In the genomic region with DNA sequence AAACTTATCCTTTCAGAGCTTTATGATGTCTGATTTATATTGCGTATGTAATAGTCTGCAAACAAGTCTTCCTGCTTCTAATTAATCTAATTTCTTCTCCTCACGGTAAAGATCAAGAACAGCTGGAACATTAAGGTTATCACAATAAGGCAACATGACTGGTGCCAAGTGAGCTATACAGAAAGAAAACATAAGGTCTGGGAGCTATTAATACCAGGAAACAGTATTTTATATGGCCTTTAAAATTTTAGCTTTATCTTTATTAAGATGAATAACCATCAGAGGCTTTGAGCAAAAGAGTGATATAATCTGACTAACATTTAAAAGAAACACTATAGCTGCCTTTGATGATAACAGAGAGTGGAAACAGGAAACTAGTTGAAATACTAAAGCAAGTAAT, we compare ENCODE assay signal across 32 cellular contexts. TPM values are rescaled to one million over a fixed set of nuclear protein-coding genes. Genes with fewer than 3 reads are reported as not detected.
"Had no signal": no experiment of that assay in that cellular context is flagged by ENCODE, and none has a peak within 500 bp of the region (broad histone marks: within the 10 kb centered on the region; RNA-seq: fewer than 3 reads in every experiment).

No MANE protein-coding gene starts in this region.

- H3K9me3 ChIP-seq: adrenal gland, body of pancreas, breast epithelium, Peyer's patch, SJSA1 had no signal

- H3K4me3 ChIP-seq: adrenal gland, body of pancreas, breast epithelium, K562, Peyer's patch, SJSA1 had no signal

- FAIRE-seq: astrocyte, K562, TTC549 had no signal

- H3K36me3 ChIP-seq: adrenal gland, breast epithelium, Peyer's patch, SJSA1 had no signal

- DNase-seq: activated CD4-positive, alpha-beta T cell treated with anti-CD3 and anti-CD28 coated beads for 36 hours; activated CD4-positive, alpha-beta T cell treated with anti-CD3 and anti-CD28 coated beads, Interleukin-2, amount 10 ng/mL, durations not matched to agents 7 days and 5 days; activated CD4-positive, alpha-beta T cell treated with anti-CD3 and anti-CD28 coated beads, Interleukin-2, amount 50 U/mL, for 48 hours; activated CD8-positive, alpha-beta T cell treated with anti-CD3 and anti-CD28 coated beads, Interleukin-2, amount 10 ng/mL, durations not matched to agents 7 days and 5 days; activated gamma-delta T cell treated with Interleukin-2 at 50 U/mL for 16 hours; activated naive CD4-positive, alpha-beta T cell treated with anti-CD3 and anti-CD28 coated beads for 36 hours; activated T-cell treated with anti-CD3 and anti-CD28 coated beads, Interleukin-2, amount 50 U/mL, for 24 hours; adrenal gland; body of pancreas; NCI-H1105; NCI-H1417 treated with DMSO at 0.1 percent for 48 hours; NCI-H187 treated with DMSO at 0.1 percent for 48 hours; NCI-H2081; NCI-H2171 treated with DMSO at 0.1 percent for 48 hours; NCI-H2227 treated with DMSO at 0.1 percent for 48 hours; NCI-H446; NCI-H510A treated with DMSO at 0.1 percent for 48 hours; NCI-H69; NK-92 treated with Interleukin-12 subunit alpha and Interleukin-12 subunit beta, amount 100 ng/mL, for 24 hours; PC-3; Peyer's patch; RPMI8226; SHP77 treated with DMSO at 0.1 percent for 48 hours; T1000 had no signal

- H3K27me3 ChIP-seq: adrenal gland, body of pancreas, breast epithelium, Peyer's patch, SJSA1 had no signal

- H3K27ac ChIP-seq: adrenal gland, body of pancreas, breast epithelium, Peyer's patch, SJSA1 had no signal

- H3K4me1 ChIP-seq: adrenal gland, body of pancreas, breast epithelium, Peyer's patch, SJSA1 had no signal

- ATAC-seq: activated CD4-positive, alpha-beta T cell treated with anti-CD3 and anti-CD28 coated beads for 36 hours; activated CD4-positive, CD25-positive, alpha-beta regulatory T cell treated with anti-CD3 and anti-CD28 coated beads, Interleukin-2, amount 50 U/mL, for 24 hours; activated CD8-positive, alpha-beta T cell treated with anti-CD3 and anti-CD28 coated beads, Interleukin-2, amount 10 ng/mL, durations not matched to agents 7 days and 5 days; activated naive CD4-positive, alpha-beta T cell treated with anti-CD3 and anti-CD28 coated beads, Interleukin-2, amount 50 U/mL, for 72 hours; body of pancreas; K562; PC-3; WTC11 had no signal

RNA-seq across cellular contexts. Expression of a gene that starts 28.7 kb away (rescaled TPM):
- polyA plus RNA-seq: adrenal gland, K562 had no signal

RNA-seq across cellular contexts. Expression of a gene that starts 54.5 kb away (rescaled TPM):
- polyA plus RNA-seq: adrenal gland, K562 had no signal
